In the genomic region with DNA sequence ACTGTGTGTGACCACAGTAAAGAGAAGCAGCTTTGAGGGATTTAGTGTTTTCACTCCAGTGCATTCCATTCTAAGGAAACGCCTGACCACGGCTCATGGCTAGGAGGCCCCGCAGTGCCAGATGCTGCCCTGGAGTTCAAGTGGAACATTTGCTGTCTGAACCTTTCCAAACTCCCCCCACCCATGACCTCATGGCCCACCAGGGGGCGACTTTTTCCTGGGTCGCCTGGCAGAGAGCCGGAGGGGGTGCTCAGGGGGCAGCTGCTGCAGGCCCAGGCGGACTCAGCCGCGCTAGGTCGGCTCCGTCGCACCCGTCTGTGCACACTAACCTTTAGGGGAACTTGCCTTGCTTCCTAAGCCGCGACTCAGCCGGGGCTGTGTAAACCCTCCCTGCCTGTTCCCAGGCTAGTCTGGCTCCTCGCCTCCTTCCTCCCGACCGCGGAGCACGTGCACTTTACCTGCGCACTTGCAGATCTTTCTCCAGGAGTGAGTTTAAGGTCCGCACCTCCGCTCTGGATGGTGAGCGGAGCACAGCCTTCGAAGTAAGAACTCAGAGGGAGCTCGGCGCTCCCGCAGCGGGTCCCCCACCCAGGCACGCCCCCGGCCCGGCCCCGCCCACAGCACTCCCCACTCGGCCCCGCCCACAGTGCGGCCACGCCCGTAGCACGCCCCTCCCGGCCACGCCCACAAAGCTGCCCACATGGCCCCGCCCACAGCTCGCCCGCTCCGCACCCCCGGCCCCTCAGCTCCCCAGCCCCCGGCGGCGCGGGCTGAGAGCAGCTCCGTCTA, we compare ENCODE assay signal across 8 cellular contexts. TPM values are rescaled to one million over a fixed set of nuclear protein-coding genes. Genes with fewer than 3 reads are reported as not detected.
A peak's percentile ranks its signal among the peaks of the same experiment; 100 is the strongest.
DNase-seq lines count a peak whose midpoint lies in the region; ATAC-seq and TF ChIP-seq lines count a peak whose summit lies in the region.

TSS of gene OCA2 (minus strand) at position 550 of the 789 bp plus-strand sequence. CDS start 17,441 bp downstream, outside the sequence.

- no peak for TF ChIP-seq CTCF in mucosa of descending colon (IDR thresholded peaks at IDR 0.05)

- H3K4me1 ChIP-seq in mucosa of descending colon (ENCODE audit: low read depth) (peaks cover 33% of the 10 kb centered on the region), subcutaneous abdominal adipose tissue (ENCODE audit: control insufficient read depth in 5 of 5, insufficient read depth in 5 of 5, low read length in 5 of 5) (peaks cover 4 to 43% (median 36%) of the 10 kb centered on the region in 5 donors)

- peaks cover 3% of the 10 kb centered on the region for H3K36me3 Mint-ChIP-seq in activated CD4-positive, alpha-beta T cell treated with anti-CD3 and anti-CD28 coated beads for 36 hours (ENCODE audit: low read depth)

- DNase-seq in Caki2 (ENCODE audit: low read depth): peak; percentile 53
- peak; percentile 45 for DNase-seq in NCI-H1417 treated with DMSO at 0.1 percent for 48 hours (lab: John Stamatoyannopoulos, UW)
- DNase-seq in activated CD4-positive, alpha-beta T cell treated with anti-CD3 and anti-CD28 coated beads for 36 hours: peak; percentile 77
- DNase-seq in effector CD8-positive, alpha-beta T cell (lab: John Stamatoyannopoulos, UW): peak; percentile 70
- DNase-seq in mucosa of descending colon: peak in 2 of 3 donors; percentile 66 to 76
- no peak for DNase-seq in NCI-H2081 treated with DMSO at 0.1 percent for 48 hours (lab: John Stamatoyannopoulos, UW)

- no peaks in the 10 kb centered on the region for H3K9me3 Mint-ChIP-seq in activated CD4-positive, alpha-beta T cell treated with anti-CD3 and anti-CD28 coated beads for 36 hours (ENCODE audit: low read depth)

- H3K27me3 ChIP-seq in subcutaneous abdominal adipose tissue (ENCODE audit: control insufficient read depth in 5 of 5, insufficient read depth in 4 of 5, low read length in 5 of 5): peaks cover 15 to 71% (median 58%) of the 10 kb centered on the region in 5 donors

- POLR2A ChIA-PET in activated CD4-positive, alpha-beta T cell treated with anti-CD3 and anti-CD28 coated beads for 36 hours (lab: Charles Lee): no interaction called here

- H3K36me3 ChIP-seq in mucosa of descending colon (ENCODE audit: low read depth) (no peaks in the 10 kb centered on the region), subcutaneous abdominal adipose tissue (ENCODE audit: control insufficient read depth in 5 of 5, insufficient read depth in 5 of 5, low read length in 5 of 5) (no peaks in the 10 kb centered on the region)

- intact Hi-C loops in activated CD4-positive, alpha-beta T cell treated with anti-CD3 and anti-CD28 coated beads for 36 hours (cut with DNase I, micrococcal nuclease): no loop called here
- intact Hi-C loops in mucosa of descending colon (cut with DNase I, micrococcal nuclease): no loop called here

- H3K9me3 ChIP-seq in mucosa of descending colon (no peaks in the 10 kb centered on the region), subcutaneous abdominal adipose tissue (ENCODE audit: control insufficient read depth in 5 of 5, low read length in 5 of 5) (peaks cover 0 to 3% (median 0%) of the 10 kb centered on the region in 5 donors)

- peak; percentile 30 for ATAC-seq in activated CD4-positive, alpha-beta T cell treated with anti-CD3 and anti-CD28 coated beads for 36 hours
- ATAC-seq in mucosa of descending colon (peak; percentile 9), GM21390 (IDR thresholded peaks at IDR 0.05; ENCODE audit: unreplicated experiment) (no peak)

- H3K27ac Mint-ChIP-seq in activated CD4-positive, alpha-beta T cell treated with anti-CD3 and anti-CD28 coated beads for 36 hours: no peak within 1 kb of the TSS

- in situ Hi-C loops in Caki2 (cut with HindIII; ENCODE audit: low pct_unique_long_range_greater_than_20kb, low sequenced_read_pairs): no loop called here

- no peak within 1 kb of the TSS for H3K9ac ChIP-seq in subcutaneous abdominal adipose tissue (ENCODE audit: low read length in 5 of 5)

- H3K4me3 Mint-ChIP-seq in activated CD4-positive, alpha-beta T cell treated with anti-CD3 and anti-CD28 coated beads for 36 hours: no peak within 1 kb of the TSS

- H3K27me3 Mint-ChIP-seq in activated CD4-positive, alpha-beta T cell treated with anti-CD3 and anti-CD28 coated beads for 36 hours: peaks cover 37% of the 10 kb centered on the region

- CTCF ChIA-PET in activated CD4-positive, alpha-beta T cell treated with anti-CD3 and anti-CD28 coated beads for 36 hours (lab: Charles Lee): interaction anchor here (0.7 to 1.1 kb wide), 3 partner anchors 8 to 946 kb away, joined by 3 to 4 read pairs (median 3); no protein-coding TSS in a partner anchor

- H3K4me3 ChIP-seq in mucosa of descending colon (no peak within 1 kb of the TSS), subcutaneous abdominal adipose tissue (ENCODE audit: low read depth in 1 of 5, low read length in 5 of 5) (peak within 1 kb of the TSS in 3 of 5 donors; percentile 31 to 41 (median 32))

- H3K27ac ChIP-seq in subcutaneous abdominal adipose tissue (ENCODE audit: low read depth, low read length): no peak within 1 kb of the TSS

- peaks cover 24% of the 10 kb centered on the region for H3K4me1 Mint-ChIP-seq in activated CD4-positive, alpha-beta T cell treated with anti-CD3 and anti-CD28 coated beads for 36 hours

RNA-seq across cellular contexts. Expression of gene OCA2, which starts in this region (rescaled TPM):
- 0.75 and 1.5 TPM in 2 replicates for total RNA-seq in Caki2 (2014; rRNA removed; shearing (Covaris generic); ENCODE audit: low replicate concordance)
- not detected for total RNA-seq in activated CD4-positive, alpha-beta T cell treated with anti-CD3 and anti-CD28 coated beads for 36 hours
- total RNA-seq in mucosa of descending colon: under 1 TPM in 2 of 3 donors, not detected in 1; 0.22 to 0.32 TPM

Comparison
In these comparisons a context has a peak if more than half of its experiments do, and no peak if none do; other contexts are left out.
1. Peak in DNase-seq and ATAC-seq in activated CD4-positive, alpha-beta T cell treated with anti-CD3 and anti-CD28 coated beads for 36 hours; RNA of the gene not detected or under 1 TPM.
2. Peak in DNase-seq and ATAC-seq in mucosa of descending colon; RNA of the gene not detected or under 1 TPM.